ENCODE assay signal across 2 cellular contexts in the genomic region with DNA sequence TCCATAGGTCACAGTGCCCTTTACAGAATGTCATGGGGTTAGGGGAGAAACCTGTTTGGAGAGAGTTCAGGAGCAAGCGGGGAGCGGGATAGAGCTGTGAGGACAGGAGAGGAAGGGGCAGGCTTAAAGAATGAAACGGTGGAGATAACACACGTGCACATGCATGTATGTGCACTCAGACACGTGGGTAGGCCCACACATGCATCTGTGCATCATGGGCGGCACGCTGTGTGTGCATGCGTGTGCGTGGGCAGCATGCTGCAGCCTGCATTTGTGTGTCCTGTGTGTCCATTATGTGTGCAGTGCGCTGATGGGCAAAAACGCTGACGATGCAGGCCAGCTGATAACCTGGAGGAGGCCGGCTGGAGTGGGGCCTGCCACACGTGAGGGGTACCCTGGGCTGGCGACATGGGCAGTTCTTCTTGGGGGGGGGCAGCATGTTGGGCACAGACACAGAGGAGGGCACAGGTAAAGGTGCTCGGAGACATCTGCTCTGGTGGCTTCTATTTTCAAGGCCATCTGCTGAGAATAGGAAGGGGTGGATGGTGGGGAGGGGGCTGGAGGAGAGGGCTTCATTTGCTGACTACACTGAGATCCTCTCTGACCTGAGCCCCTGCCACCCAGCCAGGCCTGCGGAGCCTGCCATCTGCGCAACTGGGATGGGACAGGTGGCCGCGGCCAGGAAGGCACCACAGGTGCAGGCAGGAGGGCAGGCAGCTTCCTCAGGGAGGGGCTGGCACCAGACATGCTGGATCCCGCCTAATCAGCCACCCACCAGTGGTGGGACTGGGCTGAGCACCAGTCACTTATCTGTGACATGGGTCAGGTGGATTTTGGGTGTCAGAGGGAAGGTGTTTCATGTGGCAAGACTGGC.
TF ChIP-seq lines count a peak whose summit lies in the region.

No MANE protein-coding gene starts in this region.

TF ChIP-seq in IMR-90, 13 proteins besides CTCF, POLR2A, EP300 and RAD21:
- TF ChIP-seq CEBPB (IDR thresholded peaks at IDR 0.05; ENCODE audit: low read depth, low read length) (no peak), MAFK (IDR thresholded peaks at IDR 0.05; ENCODE audit: low read depth, low read length) (peak; percentile 48; the same call in 1 of the 2 replicates)
TF ChIP-seq in IMR-90: peak in this region for 1.

TF ChIP-seq in K562, 482 proteins besides CTCF, POLR2A, EP300 and RAD21:
- TF ChIP-seq C11orf30 (IDR thresholded peaks at IDR 0.05; ENCODE audit: low read depth) (peak; percentile 34), ZNF316 (IDR thresholded peaks at IDR 0.05) (peak; percentile 56), LCOR (CRISPR knock-in tag; IDR thresholded peaks at IDR 0.05) (no peak)
